ENCODE assay signal across 25 cellular contexts in the genomic region with DNA sequence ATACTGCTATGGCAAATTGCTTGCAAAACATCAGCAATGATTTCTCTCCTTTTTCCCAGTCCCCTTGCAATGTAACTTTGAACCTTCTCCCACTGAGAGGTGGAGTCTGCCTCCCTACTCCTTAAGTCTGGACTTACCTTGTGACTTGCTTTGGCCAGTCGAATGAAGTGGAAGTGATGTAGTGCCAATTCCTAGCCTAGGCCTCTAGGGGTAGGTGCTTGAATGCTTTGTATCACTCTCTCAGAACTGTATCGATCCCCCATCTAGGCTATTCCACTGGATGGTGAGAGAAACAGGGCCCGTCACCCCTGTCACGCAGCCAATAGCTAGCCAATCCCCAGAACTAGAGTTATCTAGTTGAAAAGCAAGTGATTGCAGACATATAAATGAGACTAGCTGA.
"Had no signal": no experiment of that assay in that cellular context is flagged by ENCODE, and none has a peak within 500 bp of the region (broad histone marks: within the 10 kb centered on the region; RNA-seq: fewer than 3 reads in every experiment).

No MANE protein-coding gene starts in this region.

- H3K27me3 Mint-ChIP-seq: naive thymus-derived CD4-positive, alpha-beta T cell; natural killer cell treated with Interleukin-12 subunit alpha and Interleukin-12 subunit beta and Interleukin-15 and Interleukin-18, amount 100 ng/mL, for 72 hours; progenitor cell of endocrine pancreas; stimulated activated memory B cell treated with anti-CD40 and anti-IgM and Interleukin-4, amounts not matched to agents 10 μg/mL and 1 μg/mL and 100 μg/mL, for 72 hours had no signal

- H3K4me1 ChIP-seq: heart right ventricle, left ventricle myocardium inferior, stomach, testis, thyroid gland, transverse colon, upper lobe of left lung, vagina had no signal

- H3K36me3 ChIP-seq: heart right ventricle, left ventricle myocardium inferior, ovary, stomach, thyroid gland, transverse colon, upper lobe of left lung, vagina had no signal

- H3K4me2 ChIP-seq: hepatocyte had no signal

- H3K4me3 ChIP-seq: heart right ventricle, hepatocyte, left ventricle myocardium inferior, lung, mucosa of descending colon, ovary, skin epidermis, stomach, testis, thyroid gland, transverse colon, upper lobe of left lung, vagina had no signal

- H3K4me1 Mint-ChIP-seq: naive thymus-derived CD4-positive, alpha-beta T cell; stimulated activated memory B cell treated with anti-CD40 and anti-IgM and Interleukin-4, amounts not matched to agents 10 μg/mL and 1 μg/mL and 100 μg/mL, for 72 hours had no signal

- H3K36me3 Mint-ChIP-seq: naive thymus-derived CD4-positive, alpha-beta T cell; natural killer cell treated with Interleukin-12 subunit alpha and Interleukin-12 subunit beta and Interleukin-15 and Interleukin-18, amount 100 ng/mL, for 72 hours; stimulated activated memory B cell treated with anti-CD40 and anti-IgM and Interleukin-4, amounts not matched to agents 10 μg/mL and 1 μg/mL and 100 μg/mL, for 72 hours had no signal

- H3K9me3 ChIP-seq: heart right ventricle, left ventricle myocardium inferior, mucosa of descending colon, ovary, stomach, testis, thyroid gland, transverse colon, upper lobe of left lung, vagina had no signal

- H2AFZ ChIP-seq: hepatocyte had no signal

- DNase-seq: heart right ventricle; islet precursor cell; left ventricle myocardium inferior; midbrain; mucosa of descending colon; naive thymus-derived CD4-positive, alpha-beta T cell; ovary; right cardiac atrium; stimulated activated CD4-positive, alpha-beta T cell treated with anti-CD3 and anti-CD28 coated beads, Interleukin-1b, Interleukin-23, amount 100 ng/mL, for 48 hours; stimulated activated CD4-positive, alpha-beta T cell treated with anti-CD3 and anti-CD28 coated beads, Interleukin-2, amount 100 ng/mL, for 48 hours; stimulated activated CD4-positive, alpha-beta T cell treated with anti-CD3 and anti-CD28 coated beads, Interleukin-4, amount 100 ng/mL, for 4 hours; stimulated activated CD8-positive, alpha-beta memory T cell treated with anti-CD3 and anti-CD28 coated beads, Interleukin-4, amount 100 ng/mL, for 48 hours; stimulated activated naive CD8-positive, alpha-beta T cell treated with anti-CD3 and anti-CD28 coated beads, Interleukin-15, Interleukin-2, amounts not matched to agents 100 U/mL and 50 U/mL, for 24 hours; stomach; testis; thyroid gland; transverse colon; upper lobe of left lung had no signal

- H3K4me3 Mint-ChIP-seq: naive thymus-derived CD4-positive, alpha-beta T cell; natural killer cell treated with Interleukin-12 subunit alpha and Interleukin-12 subunit beta and Interleukin-15 and Interleukin-18, amount 100 ng/mL, for 72 hours; stimulated activated memory B cell treated with anti-CD40 and anti-IgM and Interleukin-4, amounts not matched to agents 10 μg/mL and 1 μg/mL and 100 μg/mL, for 72 hours had no signal

- H3K27me3 ChIP-seq: heart right ventricle, hepatocyte, ovary, stomach, testis, thyroid gland, transverse colon, upper lobe of left lung, vagina had no signal

- H3K27ac Mint-ChIP-seq: naive thymus-derived CD4-positive, alpha-beta T cell; natural killer cell treated with Interleukin-12 subunit alpha and Interleukin-12 subunit beta and Interleukin-15 and Interleukin-18, amount 100 ng/mL, for 72 hours; progenitor cell of endocrine pancreas; stimulated activated memory B cell treated with anti-CD40 and anti-IgM and Interleukin-4, amounts not matched to agents 10 μg/mL and 1 μg/mL and 100 μg/mL, for 72 hours had no signal

- H3K79me2 ChIP-seq: hepatocyte had no signal

- H3K9me3 Mint-ChIP-seq: stimulated activated memory B cell treated with anti-CD40 and anti-IgM and Interleukin-4, amounts not matched to agents 10 μg/mL and 1 μg/mL and 100 μg/mL, for 72 hours had no signal

- H3K27ac ChIP-seq: heart right ventricle, hepatocyte, left ventricle myocardium inferior, ovary, skin epidermis, stomach, testis, thyroid gland, transverse colon, upper lobe of left lung, vagina had no signal
